Comparison of ENCODE assay signal across 1 cellular context in the genomic region with DNA sequence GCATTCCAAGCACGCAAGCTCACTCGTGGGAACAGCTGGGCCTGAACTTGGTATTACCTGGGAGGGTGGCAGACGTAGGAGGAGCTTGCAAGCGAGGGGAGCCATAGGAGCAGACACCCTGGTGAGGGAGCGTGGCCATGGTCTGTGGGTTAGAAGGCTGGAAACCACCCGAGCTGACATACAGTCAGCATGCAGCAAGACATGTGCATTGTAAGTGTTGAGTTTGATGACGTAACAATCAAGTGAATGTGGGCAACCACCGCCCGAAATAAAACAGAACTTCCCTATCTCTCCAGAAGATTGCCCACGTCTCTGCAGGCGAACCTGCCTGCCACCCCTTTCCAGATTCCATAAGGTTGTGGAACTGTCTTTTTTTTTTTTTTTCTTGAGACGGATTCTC.
TF ChIP-seq lines count a peak whose summit lies in the region.

No MANE protein-coding gene starts in this region.

TF ChIP-seq in GM12878, 131 proteins besides CTCF, POLR2A, EP300 and RAD21:
- TF ChIP-seq CREB1 (IDR thresholded peaks at IDR 0.05; ENCODE audit: low read depth) (peak; percentile 47; the same call in 1 of the 2 replicates), CREM (IDR thresholded peaks at IDR 0.05; ENCODE audit: low read depth) (peak; percentile 29; the same call in 1 of the 2 replicates), PAX8 (IDR thresholded peaks at IDR 0.05) (no peak), RUNX3 (IDR thresholded peaks at IDR 0.05; ENCODE audit: low read length) (peak; percentile 15; the same call in 1 of the 2 replicates)
